In genomic region chr11:19768815-19769214, GRCh38 we compare ENCODE assay signal across 1 cellular context.
TF ChIP-seq lines count a peak whose summit lies in the region.

No MANE protein-coding gene starts in this region.

TF ChIP-seq in SK-N-SH treated with all-trans-retinoic acid at 6 μM for 48 hours, 23 proteins besides CTCF, POLR2A, EP300 and RAD21 (continued from another document):
- TF ChIP-seq TSHZ2 (CRISPR knock-in tag; IDR thresholded peaks at IDR 0.05) (no peak), TOX (CRISPR knock-in tag; IDR thresholded peaks at IDR 0.05; ENCODE audit: borderline replicate concordance) (no peak)
